ENCODE assay signal across 13 cellular contexts in genomic region chr10:3757250-3757637, GRCh38. TPM values are rescaled to one million over a fixed set of nuclear protein-coding genes. Genes with fewer than 3 reads are reported as not detected.
DNase-seq lines count a peak whose midpoint lies in the region; ATAC-seq and TF ChIP-seq lines count a peak whose summit lies in the region.
"Had no signal": no experiment of that assay in that cellular context is flagged by ENCODE, and none has a peak within 500 bp of the region (broad histone marks: within the 10 kb centered on the region; RNA-seq: fewer than 3 reads in every experiment).

No MANE protein-coding gene starts in this region.

- H3K36me3 ChIP-seq in esophagus (ENCODE audit: control insufficient read depth in 2 of 2, insufficient read depth in 2 of 2, low read length in 1 of 2) (no peaks in the 10 kb centered on the region), stomach (no peaks in the 10 kb centered on the region)
- H3K36me3 ChIP-seq: HAP-1 had no signal

- H3K4me3 ChIP-seq in esophagus (ENCODE audit: low read depth in 1 of 2, low read length in 2 of 2) (no peak overlapping the region), stomach (no peak overlapping the region)
- H3K4me3 ChIP-seq: HAP-1 had no signal

- peaks cover 4 to 9% of the 10 kb centered on the region in 2 donors for H3K4me1 ChIP-seq in esophagus (ENCODE audit: control insufficient read depth in 2 of 2, insufficient read depth in 2 of 2, low read length in 1 of 2)
- H3K4me1 ChIP-seq in stomach = peaks cover 0 to 26% (median 5%) of the 10 kb centered on the region in 4 donors
- H3K4me1 ChIP-seq: HAP-1 had no signal

- DNase-seq in activated T-cell treated with anti-CD3 and anti-CD28 coated beads, Interleukin-2, amount 50 U/mL, for 24 hours = no peak
- DNase-seq in activated T-cell treated with anti-CD3 and anti-CD28 coated beads for 4 hours = no peak
- no peak for DNase-seq in activated B cell treated with CpG ODN at 0.5 μM for 24 hours
- no peak for DNase-seq in stomach
- DNase-seq in NCI-H187 (lab: John Stamatoyannopoulos, UW) = no peak
- DNase-seq in DMS53 treated with DMSO at 0.1 percent for 48 hours (lab: John Stamatoyannopoulos, UW; ENCODE audit: unreplicated experiment) = no peak
- DNase-seq: aorta, DMS79, NCI-H1694 treated with DMSO at 0.1 percent for 48 hours, NCI-H748 treated with DMSO at 0.1 percent for 48 hours had no signal

- TF ChIP-seq CTCF in activated B cell treated with CpG ODN at 0.5 μM for 24 hours (IDR thresholded peaks at IDR 0.05) = no peak
- TF ChIP-seq CTCF in stomach (IDR thresholded peaks at IDR 0.05) = no peak

- H3K27me3 Mint-ChIP-seq in activated T-cell treated with anti-CD3 and anti-CD28 coated beads, Interleukin-2, amount 50 U/mL, for 24 hours = no peaks in the 10 kb centered on the region
- H3K27me3 Mint-ChIP-seq in activated B cell treated with CpG ODN at 0.5 μM for 24 hours = no peaks in the 10 kb centered on the region

- H3K27ac Mint-ChIP-seq in activated T-cell treated with anti-CD3 and anti-CD28 coated beads, Interleukin-2, amount 50 U/mL, for 24 hours = peak overlapping the region; percentile 99
- peak overlapping the region; percentile 99 for H3K27ac Mint-ChIP-seq in activated B cell treated with CpG ODN at 0.5 μM for 24 hours

- peak overlapping the region; percentile 73 for H3K4me3 Mint-ChIP-seq in activated T-cell treated with anti-CD3 and anti-CD28 coated beads, Interleukin-2, amount 50 U/mL, for 24 hours
- H3K4me3 Mint-ChIP-seq in activated B cell treated with CpG ODN at 0.5 μM for 24 hours = peak overlapping the region; percentile 78

- ATAC-seq in activated B cell treated with CpG ODN at 0.5 μM for 24 hours (ENCODE audit: low read depth) (no peak), HG03025 (IDR thresholded peaks at IDR 0.05; ENCODE audit: low FRiP score, unreplicated experiment) (no peak)

- no peak for TF ChIP-seq POLR2A in stomach (IDR thresholded peaks at IDR 0.05)

- H3K9me3 ChIP-seq in esophagus (ENCODE audit: control insufficient read depth in 2 of 2, insufficient read depth in 1 of 2, low read depth in 1 of 2, low read length in 1 of 2) = no peaks in the 10 kb centered on the region
- no peaks in the 10 kb centered on the region for H3K9me3 ChIP-seq in stomach
- H3K9me3 ChIP-seq: HAP-1 had no signal

- peaks cover 3% of the 10 kb centered on the region for H3K36me3 Mint-ChIP-seq in activated T-cell treated with anti-CD3 and anti-CD28 coated beads, Interleukin-2, amount 50 U/mL, for 24 hours (ENCODE audit: low read depth)
- H3K36me3 Mint-ChIP-seq in activated B cell treated with CpG ODN at 0.5 μM for 24 hours (ENCODE audit: low read depth) = peaks cover 10% of the 10 kb centered on the region

- H3K27me3 ChIP-seq in esophagus (ENCODE audit: control insufficient read depth in 1 of 2, insufficient read depth in 2 of 2, low read length in 2 of 2) (no peaks in the 10 kb centered on the region), stomach (no peaks in the 10 kb centered on the region)

- peaks cover 4% of the 10 kb centered on the region for H3K9me3 Mint-ChIP-seq in activated T-cell treated with anti-CD3 and anti-CD28 coated beads, Interleukin-2, amount 50 U/mL, for 24 hours
- H3K9me3 Mint-ChIP-seq in activated B cell treated with CpG ODN at 0.5 μM for 24 hours = peaks cover 5% of the 10 kb centered on the region

- POLR2A ChIA-PET in activated B cell treated with CpG ODN at 0.5 μM for 24 hours (lab: Charles Lee) = interaction anchor here (0.5 to 3.2 kb wide), 16 partner anchors 8 to 902 kb away, joined by 3 to 155 read pairs (median 6); partner anchors contain the start of gene KLF6

- no peak for TF ChIP-seq EP300 in stomach (IDR thresholded peaks at IDR 0.05)

- H3K4me1 Mint-ChIP-seq in activated T-cell treated with anti-CD3 and anti-CD28 coated beads, Interleukin-2, amount 50 U/mL, for 24 hours (ENCODE audit: low read depth) = peaks cover 80% of the 10 kb centered on the region
- H3K4me1 Mint-ChIP-seq in activated B cell treated with CpG ODN at 0.5 μM for 24 hours = peaks cover 70% of the 10 kb centered on the region

- H3K27ac ChIP-seq in esophagus (ENCODE audit: low read depth in 2 of 2, low read length in 1 of 2) = peak overlapping the region; percentile 80 to 86
- peak overlapping the region in 3 of 5 donors; percentile 2 to 65 (median 50) for H3K27ac ChIP-seq in stomach

- WGBS in esophagus, 2 donors = 48 to 64% methylated on average over 7 of the region's 7 CpGs
- WGBS in stomach, 5 donors = 69 to 92% (median 85%) methylated on average over 7 of the region's 7 CpGs

- CTCF ChIA-PET in activated B cell treated with CpG ODN at 0.5 μM for 24 hours (lab: Charles Lee) = no interaction called here

- intact Hi-C loops in activated B cell treated with CpG ODN at 0.5 μM for 24 hours (cut with micrococcal nuclease) = loop anchor here (2.0 to 10.0 kb wide), 2 partner anchors 14 to 102 kb away; no protein-coding TSS in a partner anchor
- intact Hi-C loops in stomach (cut with DNase I; ENCODE audit: low total_unique reads) = no loop called here

RNA-seq across cellular contexts. Expression of gene KLF6, which starts 27.8 kb away (rescaled TPM):
- total RNA-seq in activated B cell treated with CpG ODN at 0.5 μM for 24 hours (134 and 151 TPM in 2 replicates), stomach (100 to 1,000 TPM in 4 of 5 donors, 10 to 100 TPM in 1; 78.2 to 187 (median 119) TPM)
- polyA plus RNA-seq in esophagus (10 to 100 TPM; 41.6 to 44.7 TPM), stomach (10 to 100 TPM; 25.9 to 57.0 (median 31.4) TPM)
